Comparison of ENCODE assay signal across 8 cellular contexts in genomic region chr1:70221241-70222077, GRCh38. TPM values are rescaled to one million over a fixed set of nuclear protein-coding genes. Genes with fewer than 3 reads are reported as not detected.
DNase-seq lines count a peak whose midpoint lies in the region; ATAC-seq and TF ChIP-seq lines count a peak whose summit lies in the region.

Gene SRSF11, plus strand, starts transcription at chr1:70221380. Its CDS starts 257 bp downstream, at chr1:70221637.

- dilution Hi-C loops in mammary epithelial cell (cut with HindIII; ENCODE audit: low sequenced_read_pairs): no loop called here

- H3K27me3 ChIP-seq in WERI-Rb-1 (ENCODE audit: insufficient read depth, low read depth, severe bottlenecking): no peaks in the 10 kb centered on the region
- no peaks in the 10 kb centered on the region for H3K27me3 ChIP-seq in mammary epithelial cell (ENCODE audit: insufficient read depth, low read length)
- no peaks in the 10 kb centered on the region for H3K27me3 ChIP-seq in smooth muscle cell (ENCODE audit: low read depth)

- peaks cover 11% of the 10 kb centered on the region for H3K4me1 ChIP-seq in mammary epithelial cell (ENCODE audit: insufficient read depth, low read length)
- H3K4me1 ChIP-seq in smooth muscle cell (ENCODE audit: low read depth): peaks cover 28% of the 10 kb centered on the region

- H3K27ac ChIP-seq in WERI-Rb-1 (peak within 1 kb of the TSS; percentile 98), mammary epithelial cell (ENCODE audit: insufficient read depth, low read depth, low read length) (peak within 1 kb of the TSS; percentile 90), smooth muscle cell (ENCODE audit: low read depth) (peak within 1 kb of the TSS; percentile 97)

- TF ChIP-seq CTCF in WERI-Rb-1 (IDR thresholded peaks at IDR 0.05; ENCODE audit: low read depth, low read length) (0 out of 2 replicates have a peak, but pooled peaks have one; percentile 8), mammary epithelial cell (conservative IDR thresholded peaks at IDR 0.05 in 1 of 2, IDR thresholded peaks at IDR 0.05 in 1 of 2; ENCODE audit: extremely low read depth in 1 of 2, insufficient read depth in 1 of 2, low read depth in 1 of 2, low read length in 2 of 2) (peak in 1 of 2 donors; percentile 11), smooth muscle cell (IDR thresholded peaks at IDR 0.05; ENCODE audit: borderline replicate concordance, insufficient read depth, poor library complexity, severe bottlenecking) (no peak)

- H3K9me3 ChIP-seq in WERI-Rb-1 (ENCODE audit: severe bottlenecking) (no peaks in the 10 kb centered on the region), mammary epithelial cell (replicated peaks; ENCODE audit: insufficient read depth, low read length) (no peaks in the 10 kb centered on the region), smooth muscle cell (replicated peaks; ENCODE audit: low read depth) (no peaks in the 10 kb centered on the region)

- WGBS in mammary epithelial cell (ENCODE audit: low coverage, missing lambda C conversion rate): under 1% methylated on average over 29 of the region's 70 CpGs
- WGBS in smooth muscle cell (ENCODE audit: low lambda C conversion rate): 1% methylated on average over 67 of the region's 70 CpGs

- H3K79me2 ChIP-seq in mammary epithelial cell (ENCODE audit: insufficient read depth, low read length) (peaks cover 95% of the 10 kb centered on the region), smooth muscle cell (ENCODE audit: low read depth) (peaks cover 93% of the 10 kb centered on the region)

- no TSS peak for BruUV-seq in mammary epithelial cell (replicated peaks; lab: Mats Ljungman, UMichigan)

- H3K4me3 ChIP-seq in WERI-Rb-1 (ENCODE audit: low read depth, low read length): peak within 1 kb of the TSS; percentile 88
- peak within 1 kb of the TSS; percentile 65 to 99 (median 80) for H3K4me3 ChIP-seq in mammary epithelial cell (replicated peaks in 1 of 3; ENCODE audit: insufficient read depth in 1 of 3, low read depth in 2 of 3, low read length in 3 of 3)
- peak within 1 kb of the TSS; percentile 78 for H3K4me3 ChIP-seq in smooth muscle cell

- CTCF ChIA-PET in mammary epithelial cell (lab: Charles Lee; ENCODE audit: low non-redundant PET): interaction anchor here (0.7 kb wide), 1 partner anchor 711 kb away, joined by 4 read pairs; no protein-coding TSS in a partner anchor

- H2AFZ ChIP-seq in mammary epithelial cell (ENCODE audit: low read depth, low read length) (peak within 1 kb of the TSS; percentile 90), smooth muscle cell (ENCODE audit: low read depth) (peak within 1 kb of the TSS; percentile 76)

- H3F3A ChIP-seq in smooth muscle cell (ENCODE audit: low read depth): peaks cover 15% of the 10 kb centered on the region

- H4K20me1 ChIP-seq in mammary epithelial cell (ENCODE audit: insufficient read depth, low read length) (no peaks in the 10 kb centered on the region), smooth muscle cell (ENCODE audit: low read depth) (peaks cover 57% of the 10 kb centered on the region)

- intact Hi-C loops in mammary epithelial cell (cut with micrococcal nuclease): loop anchor here (1.0 to 10.0 kb wide), 5 partner anchors 16 to 193 kb away; partner anchors contain the start of genes ANKRD13C, CTH and LRRC40

- H3K36me3 ChIP-seq in WERI-Rb-1 (peaks cover 41% of the 10 kb centered on the region), mammary epithelial cell (ENCODE audit: insufficient read depth, low read length) (peaks cover 17% of the 10 kb centered on the region), smooth muscle cell (ENCODE audit: low read depth) (no peaks in the 10 kb centered on the region)

- peak within 1 kb of the TSS; percentile 96 for H3K9ac ChIP-seq in mammary epithelial cell (ENCODE audit: insufficient read depth, low read length)
- H3K9ac ChIP-seq in smooth muscle cell (ENCODE audit: low read depth): peak within 1 kb of the TSS; percentile 94

- in situ Hi-C loops in ACHN (cut with HindIII; ENCODE audit: low pct_ligation_motif_present, low pct_unique_long_range_greater_than_20kb, low sequenced_read_pairs): no loop called here
- in situ Hi-C loops in mammary epithelial cell (cut with MboI; ENCODE audit: low sequenced_read_pairs in 2 of 2): no loop called here

- peak; percentile 95 for ATAC-seq in GM18868 (IDR thresholded peaks at IDR 0.05; ENCODE audit: unreplicated experiment)
- ATAC-seq in HG03108 (IDR thresholded peaks at IDR 0.05; ENCODE audit: unreplicated experiment): peak; percentile 94

- H3K4me2 ChIP-seq in mammary epithelial cell (ENCODE audit: insufficient read depth, low read depth, low read length) (peak within 1 kb of the TSS; percentile 88), smooth muscle cell (peak within 1 kb of the TSS; percentile 85)

- peak; percentile 91 for DNase-seq in ACHN
- peak; percentile 94 for DNase-seq in NCI-H2196 (lab: John Stamatoyannopoulos, UW; ENCODE audit: unreplicated experiment)
- peak; percentile 97 for DNase-seq in WERI-Rb-1
- peak; percentile 93 for DNase-seq in mammary epithelial cell
- peak; percentile 94 for DNase-seq in iPS-NIHi11 (ENCODE audit: low spot score)
- peak; percentile 92 for DNase-seq in smooth muscle cell (lab: John Stamatoyannopoulos, UW; ENCODE audit: unreplicated experiment)

RNA-seq across cellular contexts. Expression of gene SRSF11, which starts in this region (rescaled TPM):
- 100 to 1,000 TPM in 1 of 2 donors, 10 to 100 TPM in 1; 95.0 to 141 TPM for total RNA-seq in mammary epithelial cell
- 116 TPM for polyA plus RNA-seq in mammary epithelial cell
- polyA minus RNA-seq in mammary epithelial cell: 57.2 TPM
- total RNA-seq in smooth muscle cell: 211 and 258 TPM in 2 replicates
- polyA plus RNA-seq in smooth muscle cell: 155 and 178 TPM in 2 replicates

Comparison
In these comparisons a context has a peak if more than half of its experiments do, and no peak if none do; other contexts are left out.
1. Peak in every context shown above with its lines: DNase-seq, ATAC-seq, H3K4me3 ChIP-seq and H3K27ac ChIP-seq.